In the genomic region with DNA sequence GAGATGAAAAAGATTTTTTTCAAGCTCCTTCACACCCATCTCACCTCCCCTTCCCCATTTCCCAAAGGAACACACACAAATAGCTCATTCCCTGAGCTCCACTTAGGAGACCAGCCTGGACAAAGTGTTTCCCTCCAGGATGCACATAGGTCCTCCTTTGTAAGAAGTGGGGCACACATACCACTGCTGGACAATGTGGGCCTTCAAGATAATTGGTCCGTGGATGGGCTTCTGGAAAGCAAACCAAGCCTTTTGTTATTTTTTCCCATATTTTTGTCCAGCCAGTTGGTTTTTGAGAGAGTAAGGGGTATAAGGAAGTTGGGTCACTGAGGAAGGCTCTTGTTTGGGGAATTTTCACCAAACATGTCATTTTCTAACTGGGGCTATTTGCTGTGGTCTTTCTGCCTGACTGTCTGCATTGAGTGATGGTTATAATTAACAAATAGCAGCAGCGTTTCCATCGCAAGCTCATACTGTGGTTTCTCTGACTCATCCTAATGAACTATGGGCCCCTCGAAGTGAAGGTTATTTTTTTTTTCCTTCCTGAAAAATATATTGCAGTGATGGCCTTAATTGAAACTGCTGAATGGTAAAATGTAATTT, we compare ENCODE assay signal across 9 cellular contexts.
DNase-seq lines count a peak whose midpoint lies in the region; ATAC-seq and TF ChIP-seq lines count a peak whose summit lies in the region.
"Had no signal": no experiment of that assay in that cellular context is flagged by ENCODE, and none has a peak within 500 bp of the region (broad histone marks: within the 10 kb centered on the region; RNA-seq: fewer than 3 reads in every experiment).

No MANE protein-coding gene starts in this region.

- TF ChIP-seq CTCF in smooth muscle cell (IDR thresholded peaks at IDR 0.05; ENCODE audit: borderline replicate concordance, insufficient read depth, poor library complexity, severe bottlenecking), result no peak

- H3K9me3 ChIP-seq in smooth muscle cell (replicated peaks; ENCODE audit: low read depth), result no peaks in the 10 kb centered on the region

- peaks cover 18% of the 10 kb centered on the region for H3F3A ChIP-seq in smooth muscle cell (ENCODE audit: low read depth)

- no peak overlapping the region for H2AFZ ChIP-seq in smooth muscle cell (ENCODE audit: low read depth)

- WGBS in smooth muscle cell (ENCODE audit: low lambda C conversion rate), result 15% methylated on average over 4 of the region's 4 CpGs

- no peaks in the 10 kb centered on the region for H4K20me1 ChIP-seq in smooth muscle cell (ENCODE audit: low read depth)

- H3K27me3 ChIP-seq in smooth muscle cell (ENCODE audit: low read depth), result no peaks in the 10 kb centered on the region

- no peaks in the 10 kb centered on the region for H3K79me2 ChIP-seq in smooth muscle cell (ENCODE audit: low read depth)

- peak; percentile 26 for DNase-seq in DMS53 (lab: John Stamatoyannopoulos, UW)
- no peak for DNase-seq in DMS53 treated with DMSO at 0.1 percent for 48 hours (lab: John Stamatoyannopoulos, UW; ENCODE audit: unreplicated experiment)
- peak; percentile 54 for DNase-seq in SW480 (ENCODE audit: low spot score)
- no peak for DNase-seq in smooth muscle cell (lab: John Stamatoyannopoulos, UW; ENCODE audit: unreplicated experiment)
- no peak for DNase-seq in erythroblast (lab: John Stamatoyannopoulos, UW)
- DNase-seq in NCI-H2107 treated with DMSO at 0.1 percent for 48 hours (lab: John Stamatoyannopoulos, UW; ENCODE audit: unreplicated experiment), result no peak
- DNase-seq in NCI-H1105 (lab: John Stamatoyannopoulos, UW), result no peak

- TF ChIP-seq POLR2A in erythroblast (IDR thresholded peaks at IDR 0.05; ENCODE audit: low read length), result no peak

- H3K27ac ChIP-seq in smooth muscle cell (ENCODE audit: low read depth), result peak overlapping the region; percentile 82
- H3K27ac ChIP-seq: 22Rv1 had no signal

- H3K4me1 ChIP-seq in smooth muscle cell (ENCODE audit: low read depth), result peaks cover 14% of the 10 kb centered on the region

- peak overlapping the region; percentile 60 for H3K9ac ChIP-seq in smooth muscle cell (ENCODE audit: low read depth)

- ATAC-seq in HG03103 (IDR thresholded peaks at IDR 0.05; ENCODE audit: low read depth, unreplicated experiment), result peak; percentile 79

- H3K4me3 ChIP-seq in smooth muscle cell, result no peak overlapping the region

- H3K4me2 ChIP-seq in smooth muscle cell, result peak overlapping the region; percentile 57

- no peaks in the 10 kb centered on the region for H3K36me3 ChIP-seq in smooth muscle cell (ENCODE audit: low read depth)

Comparison
In these comparisons a context has a peak if more than half of its experiments do, and no peak if none do; other contexts are left out.
1. DNase-seq: peak in DMS53 (single experiment) and SW480 (single experiment); none in DMS53 treated with DMSO at 0.1 percent for 48 hours (single experiment), smooth muscle cell (single experiment), erythroblast (0 of 2), NCI-H2107 treated with DMSO at 0.1 percent for 48 hours (single experiment) and NCI-H1105 (single experiment).